ENCODE assay signal across 14 cellular contexts in genomic region chr3:30637310-30638227, GRCh38. TPM values are rescaled to one million over a fixed set of nuclear protein-coding genes. Genes with fewer than 3 reads are reported as not detected.
A peak's percentile ranks its signal among the peaks of the same experiment; 100 is the strongest.
DNase-seq lines count a peak whose midpoint lies in the region; ATAC-seq, FAIRE-seq and TF ChIP-seq lines count a peak whose summit lies in the region.
"Had no signal": no experiment of that assay in that cellular context is flagged by ENCODE, and none has a peak within 500 bp of the region (broad histone marks: within the 10 kb centered on the region; RNA-seq: fewer than 3 reads in every experiment).

No MANE protein-coding gene starts in this region.

- no peak for DNase-seq in activated CD4-positive, alpha-beta T cell treated with anti-CD3 and anti-CD28 coated beads, Interleukin-2, amount 10 ng/mL, durations not matched to agents 7 days and 5 days
- no peak for DNase-seq in activated CD4-positive, alpha-beta T cell treated with anti-CD3 and anti-CD28 coated beads for 48 hours
- DNase-seq in H54 (ENCODE audit: insufficient read length, low spot score): no peak
- DNase-seq in activated T-helper 2 cell treated with anti-CD3 and anti-CD28 coated beads, Interferon-gamma antibody, Interleukin-2, Interleukin-4, amounts not matched to agents 10 μg/mL and 5 μg/mL and 100 μg/mL, durations not matched to agents 14 hours and 24 hours and 36 hours (ENCODE audit: low spot score): no peak
- DNase-seq in natural killer cell: no peak
- no peak for DNase-seq in HUDEP-2 (lab: John Stamatoyannopoulos, UW; ENCODE audit: unreplicated experiment in 76 of 76)
- DNase-seq in CD14-positive monocyte (ENCODE audit: low spot score): no peak
- DNase-seq: GF-D8; NCI-H1417; NCI-H2171 treated with DMSO at 0.1 percent for 48 hours; stimulated activated CD4-positive, alpha-beta T cell treated with anti-CD3 and anti-CD28 coated beads, Interleukin-15, amount 100 ng/mL, for 24 hours had no signal

- H3K4me3 Mint-ChIP-seq in activated CD4-positive, alpha-beta T cell treated with anti-CD3 and anti-CD28 coated beads, Interleukin-2, amount 10 ng/mL, durations not matched to agents 7 days and 5 days: peak overlapping the region; percentile 17
- H3K4me3 Mint-ChIP-seq in activated T-helper 2 cell treated with anti-CD3 and anti-CD28 coated beads, Interferon-gamma antibody, Interleukin-2, Interleukin-4, amounts not matched to agents 10 μg/mL and 5 μg/mL and 100 μg/mL, durations not matched to agents 14 hours and 24 hours and 36 hours (ENCODE audit: low read depth): peak overlapping the region; percentile 58
- H3K4me3 Mint-ChIP-seq in natural killer cell: peak overlapping the region; percentile 61
- no peak overlapping the region for H3K4me3 Mint-ChIP-seq in CD14-positive monocyte

- no peak for TF ChIP-seq POLR2A in H54 (IDR thresholded peaks at IDR 0.05; ENCODE audit: low read depth, low read length)

- FAIRE-seq in H54 (lab: Jason Lieb, UNC): peak; percentile 36
- FAIRE-seq: A549 had no signal

- H3K27ac Mint-ChIP-seq in activated CD4-positive, alpha-beta T cell treated with anti-CD3 and anti-CD28 coated beads, Interleukin-2, amount 10 ng/mL, durations not matched to agents 7 days and 5 days: peak overlapping the region; percentile 94
- peak overlapping the region; percentile 88 for H3K27ac Mint-ChIP-seq in activated T-helper 2 cell treated with anti-CD3 and anti-CD28 coated beads, Interferon-gamma antibody, Interleukin-2, Interleukin-4, amounts not matched to agents 10 μg/mL and 5 μg/mL and 100 μg/mL, durations not matched to agents 14 hours and 24 hours and 36 hours
- H3K27ac Mint-ChIP-seq in natural killer cell: peak overlapping the region; percentile 75 to 84
- peak overlapping the region in 2 of 7 donors; percentile 46 to 70 for H3K27ac Mint-ChIP-seq in CD14-positive monocyte

- H3K9me3 Mint-ChIP-seq in activated CD4-positive, alpha-beta T cell treated with anti-CD3 and anti-CD28 coated beads, Interleukin-2, amount 10 ng/mL, durations not matched to agents 7 days and 5 days: no peaks in the 10 kb centered on the region
- H3K9me3 Mint-ChIP-seq in activated T-helper 2 cell treated with anti-CD3 and anti-CD28 coated beads, Interferon-gamma antibody, Interleukin-2, Interleukin-4, amounts not matched to agents 10 μg/mL and 5 μg/mL and 100 μg/mL, durations not matched to agents 14 hours and 24 hours and 36 hours: no peaks in the 10 kb centered on the region
- H3K9me3 Mint-ChIP-seq in natural killer cell (no peaks in the 10 kb centered on the region), CD14-positive monocyte (peaks cover 0 to 2% (median 0%) of the 10 kb centered on the region in 7 donors)

- peaks cover 97% of the 10 kb centered on the region for H3K4me1 Mint-ChIP-seq in activated CD4-positive, alpha-beta T cell treated with anti-CD3 and anti-CD28 coated beads, Interleukin-2, amount 10 ng/mL, durations not matched to agents 7 days and 5 days
- peaks cover 86% of the 10 kb centered on the region for H3K4me1 Mint-ChIP-seq in activated T-helper 2 cell treated with anti-CD3 and anti-CD28 coated beads, Interferon-gamma antibody, Interleukin-2, Interleukin-4, amounts not matched to agents 10 μg/mL and 5 μg/mL and 100 μg/mL, durations not matched to agents 14 hours and 24 hours and 36 hours (ENCODE audit: low read depth)
- H3K4me1 Mint-ChIP-seq in natural killer cell: peaks cover 91 to 94% of the 10 kb centered on the region in 2 donors
- H3K4me1 Mint-ChIP-seq in CD14-positive monocyte: peaks cover 74% of the 10 kb centered on the region

- CTCF ChIA-PET in activated CD4-positive, alpha-beta T cell treated with anti-CD3 and anti-CD28 coated beads, Interleukin-2, amount 10 ng/mL, durations not matched to agents 7 days and 5 days (lab: Charles Lee): interaction anchor here (0.6 to 1.7 kb wide), 6 partner anchors 9 to 942 kb away, joined by 3 to 5 read pairs (median 3); partner anchors contain the start of gene TGFBR2

- ATAC-seq in natural killer cell (no peak), HG03108 (IDR thresholded peaks at IDR 0.05; ENCODE audit: unreplicated experiment) (no peak)
- ATAC-seq: A549 had no signal

- no peaks in the 10 kb centered on the region for H3K27me3 Mint-ChIP-seq in activated CD4-positive, alpha-beta T cell treated with anti-CD3 and anti-CD28 coated beads, Interleukin-2, amount 10 ng/mL, durations not matched to agents 7 days and 5 days
- no peaks in the 10 kb centered on the region for H3K27me3 Mint-ChIP-seq in activated T-helper 2 cell treated with anti-CD3 and anti-CD28 coated beads, Interferon-gamma antibody, Interleukin-2, Interleukin-4, amounts not matched to agents 10 μg/mL and 5 μg/mL and 100 μg/mL, durations not matched to agents 14 hours and 24 hours and 36 hours (ENCODE audit: low read depth)
- no peaks in the 10 kb centered on the region for H3K27me3 Mint-ChIP-seq in natural killer cell (ENCODE audit: low read depth in 2 of 2)
- no peaks in the 10 kb centered on the region for H3K27me3 Mint-ChIP-seq in CD14-positive monocyte (ENCODE audit: low read depth in 3 of 3)

- intact Hi-C loops in activated T-helper 2 cell treated with anti-CD3 and anti-CD28 coated beads, Interferon-gamma antibody, Interleukin-2, Interleukin-4, amounts not matched to agents 10 μg/mL and 5 μg/mL and 100 μg/mL, durations not matched to agents 14 hours and 24 hours and 36 hours (cut with micrococcal nuclease): no loop called here
- intact Hi-C loops in natural killer cell (cut with micrococcal nuclease): no loop called here
- intact Hi-C loops in CD14-positive monocyte (cut with micrococcal nuclease): no loop called here

- POLR2A ChIA-PET in activated CD4-positive, alpha-beta T cell treated with anti-CD3 and anti-CD28 coated beads, Interleukin-2, amount 10 ng/mL, durations not matched to agents 7 days and 5 days (lab: Charles Lee): interaction anchor here (0.6 to 1.2 kb wide), 2 partner anchors 21 to 427 kb away, joined by 3 to 5 read pairs; no protein-coding TSS in a partner anchor

- peaks cover 78% of the 10 kb centered on the region for H3K36me3 Mint-ChIP-seq in activated CD4-positive, alpha-beta T cell treated with anti-CD3 and anti-CD28 coated beads, Interleukin-2, amount 10 ng/mL, durations not matched to agents 7 days and 5 days (ENCODE audit: low read depth)
- H3K36me3 Mint-ChIP-seq in activated T-helper 2 cell treated with anti-CD3 and anti-CD28 coated beads, Interferon-gamma antibody, Interleukin-2, Interleukin-4, amounts not matched to agents 10 μg/mL and 5 μg/mL and 100 μg/mL, durations not matched to agents 14 hours and 24 hours and 36 hours (ENCODE audit: low read depth): peaks cover 52% of the 10 kb centered on the region
- H3K36me3 Mint-ChIP-seq in natural killer cell: no peaks in the 10 kb centered on the region
- peaks cover 43 to 48% of the 10 kb centered on the region in 2 donors for H3K36me3 Mint-ChIP-seq in CD14-positive monocyte

- no peak for TF ChIP-seq CTCF in natural killer cell (IDR thresholded peaks at IDR 0.05)
- TF ChIP-seq CTCF in CD14-positive monocyte (IDR thresholded peaks at IDR 0.05): no peak

RNA-seq across cellular contexts. Expression of gene TGFBR2, which starts 31.2 kb away (rescaled TPM):
- 10 to 100 TPM; 74.4 to 77.8 TPM for total RNA-seq in activated CD4-positive, alpha-beta T cell treated with anti-CD3 and anti-CD28 coated beads, Interleukin-2, amount 10 ng/mL, durations not matched to agents 7 days and 5 days
- total RNA-seq in activated T-helper 2 cell treated with anti-CD3 and anti-CD28 coated beads, Interferon-gamma antibody, Interleukin-2, Interleukin-4, amounts not matched to agents 10 μg/mL and 5 μg/mL and 100 μg/mL, durations not matched to agents 14 hours and 24 hours and 36 hours: 19.5 and 19.8 TPM in 2 replicates
- total RNA-seq in natural killer cell: 100 to 1,000 TPM in 1 of 3 donors, 10 to 100 TPM in 2; 70.4 to 113 (median 99.3) TPM
- 10 to 100 TPM; 46.6 to 60.3 TPM for polyA plus RNA-seq in CD14-positive monocyte
- polyA plus RNA-seq: neural cell had no signal

Comparison
In these comparisons a context has a peak if more than half of its experiments do, and no peak if none do; other contexts are left out.
1. H3K4me3 Mint-ChIP-seq: peak in activated CD4-positive, alpha-beta T cell treated with anti-CD3 and anti-CD28 coated beads, Interleukin-2, amount 10 ng/mL, durations not matched to agents 7 days and 5 days (single experiment), activated T-helper 2 cell treated with anti-CD3 and anti-CD28 coated beads, Interferon-gamma antibody, Interleukin-2, Interleukin-4, amounts not matched to agents 10 μg/mL and 5 μg/mL and 100 μg/mL, durations not matched to agents 14 hours and 24 hours and 36 hours (single experiment) and natural killer cell (single experiment); none in CD14-positive monocyte (0 of 2).